In the genomic region with DNA sequence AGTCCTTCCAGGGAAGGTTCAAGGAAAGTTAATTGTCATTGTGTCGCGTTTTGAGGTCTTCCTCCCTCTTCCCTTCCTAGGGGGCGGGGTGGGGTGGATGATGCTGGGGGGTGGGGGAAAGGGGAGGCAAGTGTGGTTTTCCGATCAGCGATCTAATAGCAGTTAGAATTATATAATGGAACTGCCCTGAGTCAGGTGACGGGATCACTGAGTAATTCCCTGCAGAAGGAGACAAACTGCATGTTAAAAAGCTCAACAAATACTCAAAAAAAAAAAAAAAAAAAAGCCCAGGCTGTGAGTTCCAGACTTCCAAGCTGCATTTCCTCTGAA, we compare ENCODE assay signal across 7 cellular contexts.
A peak's percentile ranks its signal among the peaks of the same experiment; 100 is the strongest.
DNase-seq lines count a peak whose midpoint lies in the region; ATAC-seq and TF ChIP-seq lines count a peak whose summit lies in the region.

No MANE protein-coding gene starts in this region.

- H3K9ac ChIP-seq in iPS-18a (ENCODE audit: low read length), result no peak overlapping the region

- DNase-seq in HL-60 (ENCODE audit: low read depth in 1 of 2, low spot score in 1 of 2), result no peak
- no peak for DNase-seq in RWPE1 (ENCODE audit: low spot score)
- DNase-seq in DMS79 treated with DMSO at 0.1 percent for 48 hours (lab: John Stamatoyannopoulos, UW), result no peak

- peaks cover 36% of the 10 kb centered on the region for H3K27me3 Mint-ChIP-seq in activated T-helper 17 cell treated with anti-CD3 and anti-CD28 coated beads, Interleukin-2, amount 50 U/mL, for 72 hours
- peaks cover 46% of the 10 kb centered on the region for H3K27me3 Mint-ChIP-seq in stimulated activated memory B cell treated with anti-CD40 and anti-IgM and Interleukin-4, amounts not matched to agents 10 μg/mL and 1 μg/mL and 100 μg/mL, for 72 hours

- H3K4me3 ChIP-seq in HL-60 (replicated peaks; ENCODE audit: insufficient read depth, low read length) (peak overlapping the region; percentile 50), iPS-18a (ENCODE audit: low read length) (peak overlapping the region; percentile 53)

- peak overlapping the region; percentile 82 for H3K4me3 Mint-ChIP-seq in activated T-helper 17 cell treated with anti-CD3 and anti-CD28 coated beads, Interleukin-2, amount 50 U/mL, for 72 hours
- peak overlapping the region; percentile 83 for H3K4me3 Mint-ChIP-seq in stimulated activated memory B cell treated with anti-CD40 and anti-IgM and Interleukin-4, amounts not matched to agents 10 μg/mL and 1 μg/mL and 100 μg/mL, for 72 hours

- CTCF ChIA-PET in RWPE1 (lab: Yijun Ruan, JAX), result interaction anchor here (0.6 kb wide), 1 partner anchor 46 kb away, joined by 3 read pairs; no protein-coding TSS in a partner anchor

- H3K27ac ChIP-seq in HL-60 (replicated peaks) (peak overlapping the region; percentile 52), iPS-18a (ENCODE audit: low read length) (no peak overlapping the region), RWPE1 (no peak overlapping the region)

- no peaks in the 10 kb centered on the region for H3K9me3 ChIP-seq in iPS-18a (ENCODE audit: control insufficient read depth, low read depth, low read length)

- no peaks in the 10 kb centered on the region for H3K36me3 ChIP-seq in iPS-18a (ENCODE audit: control insufficient read depth, low read depth, low read length)

- peaks cover 19% of the 10 kb centered on the region for H3K4me1 Mint-ChIP-seq in activated T-helper 17 cell treated with anti-CD3 and anti-CD28 coated beads, Interleukin-2, amount 50 U/mL, for 72 hours
- H3K4me1 Mint-ChIP-seq in stimulated activated memory B cell treated with anti-CD40 and anti-IgM and Interleukin-4, amounts not matched to agents 10 μg/mL and 1 μg/mL and 100 μg/mL, for 72 hours, result peaks cover 13% of the 10 kb centered on the region

- TF ChIP-seq CTCF in HL-60 (IDR thresholded peaks at IDR 0.05; ENCODE audit: insufficient read depth, low read length) (no peak), RWPE1 (conservative IDR thresholded peaks at IDR 0.05; ENCODE audit: low read depth) (no peak)

- peaks cover 28% of the 10 kb centered on the region for H3K4me1 ChIP-seq in iPS-18a (ENCODE audit: control insufficient read depth, low read depth, low read length)

- no peak overlapping the region for H3K27ac Mint-ChIP-seq in activated T-helper 17 cell treated with anti-CD3 and anti-CD28 coated beads, Interleukin-2, amount 50 U/mL, for 72 hours
- H3K27ac Mint-ChIP-seq in stimulated activated memory B cell treated with anti-CD40 and anti-IgM and Interleukin-4, amounts not matched to agents 10 μg/mL and 1 μg/mL and 100 μg/mL, for 72 hours, result peak overlapping the region; percentile 52

- POLR2A ChIA-PET in RWPE1 (lab: Yijun Ruan, JAX; ENCODE audit: low non-redundant PET), result no interaction called here

- no peaks in the 10 kb centered on the region for H3K36me3 Mint-ChIP-seq in activated T-helper 17 cell treated with anti-CD3 and anti-CD28 coated beads, Interleukin-2, amount 50 U/mL, for 72 hours (ENCODE audit: low read depth)
- no peaks in the 10 kb centered on the region for H3K36me3 Mint-ChIP-seq in stimulated activated memory B cell treated with anti-CD40 and anti-IgM and Interleukin-4, amounts not matched to agents 10 μg/mL and 1 μg/mL and 100 μg/mL, for 72 hours

- H3K27me3 ChIP-seq in HL-60 (ENCODE audit: insufficient read depth, poor library complexity, severe bottlenecking), result no peaks in the 10 kb centered on the region
- H3K27me3 ChIP-seq in iPS-18a (ENCODE audit: control insufficient read depth, insufficient read depth, low read length), result peaks cover 77% of the 10 kb centered on the region

- H3K9me3 Mint-ChIP-seq in activated T-helper 17 cell treated with anti-CD3 and anti-CD28 coated beads, Interleukin-2, amount 50 U/mL, for 72 hours, result no peaks in the 10 kb centered on the region
- H3K9me3 Mint-ChIP-seq in stimulated activated memory B cell treated with anti-CD40 and anti-IgM and Interleukin-4, amounts not matched to agents 10 μg/mL and 1 μg/mL and 100 μg/mL, for 72 hours, result no peaks in the 10 kb centered on the region

- no peak for ATAC-seq in activated T-helper 17 cell treated with anti-CD3 and anti-CD28 coated beads, Interleukin-2, amount 50 U/mL, for 72 hours (replicated peaks)
- no peak for ATAC-seq in stimulated activated memory B cell treated with anti-CD40 and anti-IgM and Interleukin-4, amounts not matched to agents 10 μg/mL and 1 μg/mL and 100 μg/mL, for 72 hours
- no peak for ATAC-seq in GM18519 (IDR thresholded peaks at IDR 0.05; ENCODE audit: low FRiP score, unreplicated experiment)
